7 cellular contexts compared by ENCODE assay signal in the genomic region with DNA sequence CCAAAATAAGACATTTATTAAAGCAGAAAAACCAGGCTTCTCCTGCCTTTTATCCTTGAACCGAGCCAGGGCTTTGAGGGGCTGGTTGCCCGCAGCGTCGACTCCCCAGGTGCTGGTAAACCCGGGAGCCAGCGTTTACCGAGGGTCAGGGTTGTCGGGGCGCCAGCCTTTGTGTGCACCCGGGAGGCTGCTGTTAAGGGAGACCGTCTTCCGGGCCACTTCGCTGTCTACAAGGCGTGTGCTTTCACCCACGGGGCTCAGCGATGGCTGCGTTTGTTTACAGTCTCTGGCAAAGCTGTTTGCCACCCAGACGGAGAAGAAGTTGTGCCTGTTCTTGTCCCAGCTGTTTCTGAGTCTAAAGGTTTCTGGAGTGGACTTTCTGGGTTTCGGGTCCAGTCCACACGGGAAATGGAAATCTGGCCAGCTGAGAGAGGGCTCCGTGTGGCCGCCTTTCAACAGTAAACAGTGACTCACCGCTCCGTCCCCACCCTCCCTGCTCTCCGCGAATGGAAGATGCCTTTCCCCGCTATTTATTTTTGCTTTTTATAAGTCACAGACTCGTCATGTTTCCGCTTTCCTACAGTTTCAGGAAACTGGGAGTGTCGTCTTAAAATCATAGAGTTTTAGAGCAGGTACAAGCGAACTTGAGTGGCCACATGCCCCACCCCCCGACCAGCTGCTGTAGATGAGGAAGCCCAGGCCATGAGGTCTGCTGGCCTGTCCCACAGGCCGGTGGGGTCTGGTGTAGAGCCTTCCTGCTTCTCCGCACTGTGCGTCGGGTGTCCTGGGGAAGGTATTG. TPM values are rescaled to one million over a fixed set of nuclear protein-coding genes. Genes with fewer than 3 reads are reported as not detected.
DNase-seq lines count a peak whose midpoint lies in the region; ATAC-seq lines count a peak whose summit lies in the region.

No MANE protein-coding gene starts in this region.

- intact Hi-C loops in left cardiac atrium (cut with DNase I): no loop called here

- H3K27ac ChIP-seq in SK-N-MC: peak overlapping the region; percentile 40
- H3K27ac ChIP-seq in adipose tissue (ENCODE audit: low read depth, low read length): peak overlapping the region; percentile 93

- no peaks in the 10 kb centered on the region for H3K9me3 ChIP-seq in SK-N-MC (ENCODE audit: low read depth, low read length)

- ATAC-seq in left cardiac atrium: peak; percentile 20 to 56
- no peak for ATAC-seq in HG03457 (IDR thresholded peaks at IDR 0.05; ENCODE audit: unreplicated experiment)
- no peak for ATAC-seq in HG03196 (IDR thresholded peaks at IDR 0.05; ENCODE audit: unreplicated experiment)

- peak overlapping the region; percentile 60 for H3K9ac ChIP-seq in SK-N-MC (ENCODE audit: insufficient read length)

- DNase-seq in GOT3 (lab: John Stamatoyannopoulos, UW) (peak; percentile 57), SK-N-MC (ENCODE audit: low read depth, low spot score) (no peak), left cardiac atrium (peak; percentile 88), renal cortical epithelial cell (ENCODE audit: low read depth) (peak; percentile 93)

- WGBS in adipose tissue, 3 donors: 2% methylated on average over 36 of the region's 36 CpGs

- no peaks in the 10 kb centered on the region for H3K36me3 ChIP-seq in SK-N-MC (ENCODE audit: insufficient read depth, low read length)

- peak overlapping the region; percentile 79 for H3K4me3 ChIP-seq in SK-N-MC

RNA-seq across cellular contexts. Expression of gene MAFK, which starts 2.2 kb away (rescaled TPM):
- polyA plus RNA-seq in adipose tissue: 10 to 100 TPM; 23.9 to 64.1 (median 45.5) TPM
- total RNA-seq in left cardiac atrium (10 to 100 TPM; 43.6 to 73.1 TPM), renal cortical epithelial cell (21.9 and 40.7 TPM in 2 replicates)

RNA-seq across cellular contexts. Expression of gene TMEM184A, which starts 23.4 kb away (rescaled TPM):
- polyA plus RNA-seq in adipose tissue: 10 to 100 TPM in 1 of 3 donors, under 1 TPM in 2; 0.34 to 16.8 (median 0.91) TPM
- total RNA-seq in left cardiac atrium (under 1 TPM; 0.18 to 0.31 TPM), renal cortical epithelial cell (2.6 and 4.3 TPM in 2 replicates)

RNA-seq across cellular contexts. Expression of gene INTS1, which starts 28.5 kb away (rescaled TPM):
- polyA plus RNA-seq in adipose tissue: 10 to 100 TPM; 44.8 to 54.7 (median 49.1) TPM
- total RNA-seq in left cardiac atrium (10 to 100 TPM; 26.9 to 42.4 TPM), renal cortical epithelial cell (31.8 and 77.9 TPM in 2 replicates)

RNA-seq across cellular contexts. Expression of gene PSMG3, which starts 37.2 kb away (rescaled TPM):
- 10 to 100 TPM; 21.3 to 41.8 (median 34.7) TPM for polyA plus RNA-seq in adipose tissue
- total RNA-seq in left cardiac atrium (10 to 100 TPM; 14.3 to 15.0 TPM), renal cortical epithelial cell (12.2 and 41.7 TPM in 2 replicates)

Comparison
In these comparisons a context has a peak if more than half of its experiments do, and no peak if none do; other contexts are left out.
1. ATAC-seq: peak in left cardiac atrium (2 of 2); none in HG03457 (single experiment) and HG03196 (single experiment).